Comparison of ENCODE assay signal across 13 cellular contexts in the genomic region with DNA sequence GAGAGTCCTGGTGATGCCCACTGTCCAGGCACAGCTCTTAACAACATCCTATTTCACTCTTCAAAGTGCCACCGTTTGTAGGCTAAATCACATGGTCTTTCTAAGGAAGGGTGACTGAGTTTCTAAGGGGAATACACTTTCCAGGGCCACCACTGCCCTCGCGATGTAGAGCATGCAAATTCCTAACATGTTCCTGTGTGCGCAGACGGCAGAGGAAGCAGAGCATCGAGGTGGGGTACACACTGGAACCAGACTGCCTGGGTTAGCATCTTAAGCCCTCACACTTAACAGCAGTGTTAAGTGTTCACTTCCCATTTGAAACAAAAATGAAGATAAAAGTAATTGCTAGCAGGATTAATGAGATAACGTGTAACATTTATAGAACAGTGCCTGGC. TPM values are rescaled to one million over a fixed set of nuclear protein-coding genes. Genes with fewer than 3 reads are reported as not detected.
A peak's percentile ranks its signal among the peaks of the same experiment; 100 is the strongest.
DNase-seq lines count a peak whose midpoint lies in the region; ATAC-seq and TF ChIP-seq lines count a peak whose summit lies in the region.
"Had no signal": no experiment of that assay in that cellular context is flagged by ENCODE, and none has a peak within 500 bp of the region (broad histone marks: within the 10 kb centered on the region; RNA-seq: fewer than 3 reads in every experiment).

No MANE protein-coding gene starts in this region.

- peak overlapping the region; percentile 9 for H3K4me3 ChIP-seq in CD8-positive, alpha-beta memory T cell (ENCODE audit: low read length)
- H3K4me3 ChIP-seq: adrenal gland, SJSA1 had no signal

- peaks cover 78 to 85% (median 82%) of the 10 kb centered on the region in 3 donors for H3K4me1 Mint-ChIP-seq in CD8-positive, alpha-beta memory T cell
- H3K4me1 Mint-ChIP-seq in IgD-negative memory B cell (peaks cover 56 to 69% (median 69%) of the 10 kb centered on the region in 3 donors), nephron progenitor cell (peaks cover 48% of the 10 kb centered on the region)

- no peaks in the 10 kb centered on the region for H3K9me3 ChIP-seq in CD8-positive, alpha-beta memory T cell (ENCODE audit: low read length)
- H3K9me3 ChIP-seq: adrenal gland, neutrophil had no signal

- H3K27me3 ChIP-seq in CD8-positive, alpha-beta memory T cell (ENCODE audit: insufficient read depth, low read length, poor library complexity, severe bottlenecking), result no peaks in the 10 kb centered on the region
- H3K27me3 ChIP-seq: adrenal gland, foreskin keratinocyte, SJSA1 had no signal

- ATAC-seq in GM21737 (IDR thresholded peaks at IDR 0.05; ENCODE audit: unreplicated experiment), result no peak
- ATAC-seq: foreskin keratinocyte had no signal

- TF ChIP-seq CTCF in nephron progenitor cell (IDR thresholded peaks at IDR 0.05) (no peak), GM10248 (IDR thresholded peaks at IDR 0.05; ENCODE audit: control extremely low read depth, extremely low read depth, low read depth, missing control alignments) (no peak)

- no peak for DNase-seq in CD8-positive, alpha-beta memory T cell
- DNase-seq in astrocyte of the hippocampus (ENCODE audit: low read depth, low spot score) (peak; percentile 27), nephron progenitor cell (no peak), HK-2 (ENCODE audit: unreplicated experiment) (no peak), GM10248 (ENCODE audit: extremely low spot score) (no peak)
- DNase-seq in stimulated activated CD4-positive, alpha-beta T cell treated with anti-CD3 and anti-CD28 coated beads, Interleukin-2, amount 100 ng/mL, for 48 hours, result no peak
- DNase-seq: adrenal gland, foreskin keratinocyte, NCI-H1105 treated with DMSO at 0.1 percent for 48 hours had no signal

- peak overlapping the region; percentile 85 to 98 (median 96) for H3K4me3 Mint-ChIP-seq in CD8-positive, alpha-beta memory T cell
- peak overlapping the region; percentile 93 to 99 (median 95) for H3K4me3 Mint-ChIP-seq in IgD-negative memory B cell
- peak overlapping the region; percentile 26 for H3K4me3 Mint-ChIP-seq in nephron progenitor cell

- peaks cover 73% of the 10 kb centered on the region for H3K4me1 ChIP-seq in CD8-positive, alpha-beta memory T cell (ENCODE audit: insufficient read depth, low read length)

- no peaks in the 10 kb centered on the region for H3K36me3 ChIP-seq in CD8-positive, alpha-beta memory T cell (ENCODE audit: insufficient read depth, low read length)
- H3K36me3 ChIP-seq: adrenal gland, neutrophil had no signal

- peak overlapping the region; percentile 13 for H3K27ac ChIP-seq in CD8-positive, alpha-beta memory T cell (ENCODE audit: low read depth, low read length)
- H3K27ac ChIP-seq: foreskin keratinocyte, neutrophil had no signal

- H3K9me3 Mint-ChIP-seq in CD8-positive, alpha-beta memory T cell, result no peaks in the 10 kb centered on the region
- H3K9me3 Mint-ChIP-seq in IgD-negative memory B cell (no peaks in the 10 kb centered on the region), nephron progenitor cell (no peaks in the 10 kb centered on the region)

- H3K27me3 Mint-ChIP-seq in CD8-positive, alpha-beta memory T cell, result peaks cover 0 to 1% of the 10 kb centered on the region in 2 donors
- H3K27me3 Mint-ChIP-seq in IgD-negative memory B cell, result no peaks in the 10 kb centered on the region
- H3K27me3 Mint-ChIP-seq in nephron progenitor cell (ENCODE audit: low read depth, poor library complexity), result peaks cover 19% of the 10 kb centered on the region

- H3K36me3 Mint-ChIP-seq in CD8-positive, alpha-beta memory T cell, result peaks cover 0 to 17% (median 5%) of the 10 kb centered on the region in 3 donors
- H3K36me3 Mint-ChIP-seq in IgD-negative memory B cell, result peaks cover 2% of the 10 kb centered on the region
- peaks cover 16% of the 10 kb centered on the region for H3K36me3 Mint-ChIP-seq in nephron progenitor cell (ENCODE audit: low read depth)

- CTCF ChIA-PET in CD8-positive, alpha-beta memory T cell (lab: Charles Lee), result interaction anchor here (1.7 kb wide), 1 partner anchor 24 kb away, joined by 3 read pairs; no protein-coding TSS in a partner anchor
- CTCF ChIA-PET in GM10248 (lab: Yijun Ruan, JAX), result interaction anchor here (1.6 to 3.5 kb wide), 2 partner anchors 11 to 18 kb away, joined by 3 to 19 read pairs; no protein-coding TSS in a partner anchor

- POLR2A ChIA-PET in CD8-positive, alpha-beta memory T cell (lab: Charles Lee), result interaction anchor here (1.3 kb wide), 1 partner anchor 35 kb away, joined by 4 read pairs; no protein-coding TSS in a partner anchor
- POLR2A ChIA-PET in GM10248 (lab: Yijun Ruan, JAX), result interaction anchor here (0.7 to 2.0 kb wide), 3 partner anchors 35 to 370 kb away, joined by 3 to 8 read pairs (median 4); no protein-coding TSS in a partner anchor

- peak overlapping the region; percentile 81 to 98 (median 96) for H3K27ac Mint-ChIP-seq in CD8-positive, alpha-beta memory T cell
- H3K27ac Mint-ChIP-seq in IgD-negative memory B cell (peak overlapping the region; percentile 81 to 97 (median 90)), nephron progenitor cell (peak overlapping the region; percentile 10)

RNA-seq across cellular contexts. Expression of a gene that starts 3.0 kb away (rescaled TPM):
- total RNA-seq in CD8-positive, alpha-beta memory T cell, result 10 to 100 TPM; 65.6 to 67.3 TPM
- polyA plus RNA-seq in CD8-positive, alpha-beta memory T cell, result 34.8 TPM
- 70.2 TPM for polyA plus RNA-seq in IgD-negative memory B cell

Comparison
In these comparisons a context has a peak if more than half of its experiments do, and no peak if none do; other contexts are left out.
1. H3K27ac Mint-ChIP-seq: peak in every context shown above with its lines; median percentile 96 in CD8-positive, alpha-beta memory T cell; 90 in IgD-negative memory B cell; 10 in nephron progenitor cell.
2. H3K4me3 Mint-ChIP-seq: peak in every context shown above with its lines; median percentile 96 in CD8-positive, alpha-beta memory T cell; 95 in IgD-negative memory B cell; 26 in nephron progenitor cell.